8 cellular contexts compared by ENCODE assay signal in the genomic region with DNA sequence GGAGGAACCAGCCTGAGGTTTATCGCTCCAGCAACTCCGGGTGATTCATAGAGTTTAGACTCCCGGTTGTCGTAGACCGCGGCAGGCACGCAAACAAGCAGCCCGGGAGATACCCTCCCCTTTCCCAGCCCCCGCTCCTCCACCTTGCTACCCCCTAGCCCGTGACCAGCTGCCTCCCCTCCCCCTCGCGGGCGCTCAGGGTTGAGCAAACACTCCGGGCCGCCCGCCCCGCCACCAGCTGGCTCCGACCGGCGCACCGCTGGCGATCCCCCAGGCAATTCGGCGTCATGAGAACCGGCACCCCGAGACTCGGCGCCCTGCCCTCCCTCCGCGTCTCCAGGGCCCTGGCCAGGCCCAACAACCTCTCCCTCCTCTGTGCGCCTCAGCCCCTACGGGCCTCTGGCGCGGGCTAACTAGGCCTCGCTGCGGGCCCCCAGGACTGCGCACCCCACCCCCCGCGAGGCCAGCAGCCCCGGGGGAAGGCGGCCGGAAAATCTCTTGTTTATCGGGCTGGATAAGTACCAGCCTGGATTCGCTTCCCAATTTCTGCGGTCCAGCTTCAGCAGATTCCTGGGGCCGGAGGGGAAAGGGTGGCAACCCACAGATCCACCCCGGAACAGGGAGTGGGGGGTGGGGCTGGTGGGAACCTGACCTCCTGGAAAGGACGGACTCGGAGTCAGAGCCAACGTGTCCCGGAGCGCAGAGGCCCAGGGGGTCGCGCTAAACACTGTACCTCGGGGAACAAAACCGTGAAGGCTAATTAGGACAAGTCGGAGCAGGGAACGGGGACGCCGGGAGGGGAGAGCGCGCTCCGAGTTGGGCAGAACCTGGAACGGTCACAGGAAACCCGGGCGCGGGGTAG. TPM values are rescaled to one million over a fixed set of nuclear protein-coding genes. Genes with fewer than 3 reads are reported as not detected.
A peak's percentile ranks its signal among the peaks of the same experiment; 100 is the strongest.
DNase-seq lines count a peak whose midpoint lies in the region; ATAC-seq and TF ChIP-seq lines count a peak whose summit lies in the region.

No MANE protein-coding gene starts in this region.

- TF ChIP-seq CTCF in adrenal gland (IDR thresholded peaks at IDR 0.05): no peak

- DNase-seq in DMS53 (lab: John Stamatoyannopoulos, UW) (peak; percentile 99), NCI-H146 treated with DMSO at 0.1 percent for 48 hours (lab: John Stamatoyannopoulos, UW; ENCODE audit: unreplicated experiment) (peak; percentile 7), adrenal gland (peak; percentile 82 to 94 (median 86)), left ventricle myocardium superior (peak; percentile 89), posterior cingulate gyrus (peak in 8 of 10 donors; percentile 35 to 89 (median 50)), pons (ENCODE audit: low spot score) (no peak)
- no peak for DNase-seq in activated CD8-positive, alpha-beta memory T cell treated with anti-CD3 and anti-CD28 coated beads, Interleukin-2, amount 10 ng/mL, durations not matched to agents 7 days and 5 days

- H3K36me3 Mint-ChIP-seq in activated CD8-positive, alpha-beta memory T cell treated with anti-CD3 and anti-CD28 coated beads, Interleukin-2, amount 10 ng/mL, durations not matched to agents 7 days and 5 days: no peaks in the 10 kb centered on the region

- peak overlapping the region; percentile 6 to 91 (median 43) for H3K4me3 ChIP-seq in adrenal gland

- peak in 1 of 2 donors; percentile 74 for TF ChIP-seq POLR2A in adrenal gland (IDR thresholded peaks at IDR 0.05)

- ATAC-seq in GM21786 (IDR thresholded peaks at IDR 0.05; ENCODE audit: unreplicated experiment) (peak; percentile 46), left ventricle myocardium superior (peak; percentile 75)
- ATAC-seq in activated CD8-positive, alpha-beta memory T cell treated with anti-CD3 and anti-CD28 coated beads, Interleukin-2, amount 10 ng/mL, durations not matched to agents 7 days and 5 days: no peak

- H3K4me1 Mint-ChIP-seq in activated CD8-positive, alpha-beta memory T cell treated with anti-CD3 and anti-CD28 coated beads, Interleukin-2, amount 10 ng/mL, durations not matched to agents 7 days and 5 days: peaks cover 10% of the 10 kb centered on the region

- no peaks in the 10 kb centered on the region for H3K9me3 Mint-ChIP-seq in activated CD8-positive, alpha-beta memory T cell treated with anti-CD3 and anti-CD28 coated beads, Interleukin-2, amount 10 ng/mL, durations not matched to agents 7 days and 5 days (ENCODE audit: low read depth)

- H3K4me1 ChIP-seq in adrenal gland (replicated peaks in 1 of 2): peaks cover 23 to 32% of the 10 kb centered on the region in 2 donors

- peak overlapping the region; percentile 37 to 93 (median 89) for H3K27ac ChIP-seq in adrenal gland

- peaks cover 68% of the 10 kb centered on the region for H3K27me3 Mint-ChIP-seq in activated CD8-positive, alpha-beta memory T cell treated with anti-CD3 and anti-CD28 coated beads, Interleukin-2, amount 10 ng/mL, durations not matched to agents 7 days and 5 days

- no peaks in the 10 kb centered on the region for H3K36me3 ChIP-seq in adrenal gland (replicated peaks in 1 of 2)

- intact Hi-C loops in adrenal gland (cut with DNase I): no loop called here
- intact Hi-C loops in left ventricle myocardium superior (cut with micrococcal nuclease): no loop called here
- intact Hi-C loops in posterior cingulate gyrus (cut with DNase I): no loop called here

- H3K27ac Mint-ChIP-seq in activated CD8-positive, alpha-beta memory T cell treated with anti-CD3 and anti-CD28 coated beads, Interleukin-2, amount 10 ng/mL, durations not matched to agents 7 days and 5 days: no peak overlapping the region

- WGBS in adrenal gland, 4 donors: 0 to 1% (median 0%) methylated on average over 10 to 67 of the region's 67 CpGs

- H3K4me3 Mint-ChIP-seq in activated CD8-positive, alpha-beta memory T cell treated with anti-CD3 and anti-CD28 coated beads, Interleukin-2, amount 10 ng/mL, durations not matched to agents 7 days and 5 days: no peak overlapping the region

- CTCF ChIA-PET in activated CD8-positive, alpha-beta memory T cell treated with anti-CD3 and anti-CD28 coated beads, Interleukin-2, amount 10 ng/mL, durations not matched to agents 7 days and 5 days (lab: Charles Lee): interaction anchor here (1.0 to 1.8 kb wide), 2 partner anchors 21 to 52 kb away, joined by 3 to 4 read pairs; no protein-coding TSS in a partner anchor

- H3K27me3 ChIP-seq in adrenal gland: no peaks in the 10 kb centered on the region

- H3K9me3 ChIP-seq in adrenal gland (replicated peaks in 1 of 3): no peaks in the 10 kb centered on the region

RNA-seq across cellular contexts. Expression of a gene that starts 1.0 kb away (rescaled TPM):
- total RNA-seq in adrenal gland: 10 to 100 TPM; 20.1 to 67.2 (median 32.3) TPM
- 10 to 100 TPM in 2 of 3 donors, 1 to 10 TPM in 1; 2.7 to 29.8 (median 18.2) TPM for polyA plus RNA-seq in adrenal gland
- 34.4 TPM for total RNA-seq in left ventricle myocardium superior
- not detected for total RNA-seq in activated CD8-positive, alpha-beta memory T cell treated with anti-CD3 and anti-CD28 coated beads, Interleukin-2, amount 10 ng/mL, durations not matched to agents 7 days and 5 days

RNA-seq across cellular contexts. Expression of a gene that starts 35.5 kb away (rescaled TPM):
- total RNA-seq in adrenal gland: 10 to 100 TPM in 6 of 8 donors, 1 to 10 TPM in 2; 6.0 to 26.6 (median 15.9) TPM
- polyA plus RNA-seq in adrenal gland: 10 to 100 TPM in 1 of 3 donors, 1 to 10 TPM in 2; 7.3 to 11.7 (median 8.5) TPM
- total RNA-seq in left ventricle myocardium superior: 1.9 TPM
- 10 to 100 TPM in 1 of 2 experiments, 1 to 10 TPM in 1; 2.0 to 15.8 TPM for total RNA-seq in activated CD8-positive, alpha-beta memory T cell treated with anti-CD3 and anti-CD28 coated beads, Interleukin-2, amount 10 ng/mL, durations not matched to agents 7 days and 5 days

Comparison
In these comparisons a context has a peak if more than half of its experiments do, and no peak if none do; other contexts are left out.
1. DNase-seq: peak in DMS53 (single experiment), NCI-H146 treated with DMSO at 0.1 percent for 48 hours (single experiment), adrenal gland (7 of 7), left ventricle myocardium superior (single experiment) and posterior cingulate gyrus (8 of 10); none in activated CD8-positive, alpha-beta memory T cell treated with anti-CD3 and anti-CD28 coated beads, Interleukin-2, amount 10 ng/mL, durations not matched to agents 7 days and 5 days (single experiment) and pons (single experiment).
2. RNA of a gene that starts 1.0 kb away (total RNA-seq): 34.4 TPM in left ventricle myocardium superior (single experiment) and 20.1 to 67.2 TPM in adrenal gland; not detected in activated CD8-positive, alpha-beta memory T cell treated with anti-CD3 and anti-CD28 coated beads, Interleukin-2, amount 10 ng/mL, durations not matched to agents 7 days and 5 days; every median in the first group is over 10 times any median in the second.